Comparison of ENCODE assay signal across 31 cellular contexts in genomic region chr10:111356571-111356970, GRCh38.
"Had no signal": no experiment of that assay in that cellular context is flagged by ENCODE, and none has a peak within 500 bp of the region (broad histone marks: within the 10 kb centered on the region; RNA-seq: fewer than 3 reads in every experiment).

No MANE protein-coding gene starts in this region.

- H3K36me3 ChIP-seq: brain microvascular endothelial cell, esophagus muscularis mucosa, gastrocnemius medialis, heart left ventricle had no signal

- H3K27me3 ChIP-seq: brain microvascular endothelial cell, foreskin keratinocyte had no signal

- H3K9me3 Mint-ChIP-seq: activated CD4-positive, alpha-beta memory T cell treated with anti-CD3 and anti-CD28 coated beads for 36 hours; activated CD4-positive, alpha-beta T cell treated with anti-CD3 and anti-CD28 coated beads, Interleukin-2, amount 10 ng/mL, durations not matched to agents 24 days and 14 days; activated naive CD4-positive, alpha-beta T cell treated with anti-CD3 and anti-CD28 coated beads, Interleukin-2, amount 10 ng/mL, durations not matched to agents 7 days and 5 days; activated naive CD4-positive, alpha-beta T cell treated with anti-CD3 and anti-CD28 coated beads, Interleukin-2, amount 50 U/mL, for 72 hours; activated naive CD8-positive, alpha-beta T cell treated with anti-CD3 and anti-CD28 coated beads, Interleukin-2, amount 10 ng/mL, durations not matched to agents 7 days and 5 days; activated T-cell treated with anti-CD3 and anti-CD28 coated beads, Interleukin-2, amount 50 U/mL, for 24 hours; activated T-cell treated with anti-CD3 and anti-CD28 coated beads, Interleukin-2, amount 50 U/mL, for 72 hours; effector memory CD8-positive, alpha-beta T cell had no signal

- H3K27ac ChIP-seq: brain microvascular endothelial cell, esophagus muscularis mucosa, foreskin keratinocyte, gastrocnemius medialis, heart left ventricle had no signal

- ATAC-seq: activated CD4-positive, alpha-beta T cell treated with anti-CD3 and anti-CD28 coated beads for 36 hours; activated CD8-positive, alpha-beta memory T cell treated with anti-CD3 and anti-CD28 coated beads, Interleukin-2, amount 10 ng/mL, durations not matched to agents 7 days and 5 days; activated CD8-positive, alpha-beta T cell treated with anti-CD3 and anti-CD28 coated beads, Interleukin-2, amount 10 ng/mL, durations not matched to agents 7 days and 5 days; activated naive CD4-positive, alpha-beta T cell treated with anti-CD3 and anti-CD28 coated beads, Interleukin-2, amount 50 U/mL, for 72 hours; activated T-cell treated with anti-CD3 and anti-CD28 coated beads, Interleukin-2, amount 50 U/mL, for 72 hours; effector memory CD8-positive, alpha-beta T cell; foreskin keratinocyte; gastrocnemius medialis; heart left ventricle had no signal

- DNase-seq: activated CD4-positive, alpha-beta memory T cell treated with anti-CD3 and anti-CD28 coated beads for 36 hours; activated CD4-positive, alpha-beta T cell treated with anti-CD3 and anti-CD28 coated beads for 36 hours; activated CD4-positive, alpha-beta T cell treated with anti-CD3 and anti-CD28 coated beads, Interleukin-2, amount 10 ng/mL, durations not matched to agents 24 days and 14 days; activated CD4-positive, CD25-positive, alpha-beta regulatory T cell; activated CD4-positive, CD25-positive, alpha-beta regulatory T cell treated with anti-CD3 and anti-CD28 coated beads, Interleukin-2, amount 50 U/mL, for 72 hours; activated CD8-positive, alpha-beta memory T cell treated with anti-CD3 and anti-CD28 coated beads, Interleukin-2, amount 10 ng/mL, durations not matched to agents 7 days and 5 days; activated CD8-positive, alpha-beta memory T cell treated with anti-CD3 and anti-CD28 coated beads, Interleukin-2, amount 50 U/mL, for 4 hours; activated CD8-positive, alpha-beta T cell treated with anti-CD3 and anti-CD28 coated beads, Interleukin-2, amount 10 ng/mL, durations not matched to agents 7 days and 5 days; activated gamma-delta T cell; activated naive CD4-positive, alpha-beta T cell; activated naive CD4-positive, alpha-beta T cell treated with anti-CD3 and anti-CD28 coated beads, Interleukin-2, amount 10 ng/mL, durations not matched to agents 7 days and 5 days; activated naive CD8-positive, alpha-beta T cell treated with anti-CD3 and anti-CD28 coated beads, Interleukin-2, amount 10 ng/mL, durations not matched to agents 7 days and 5 days; activated T-cell treated with anti-CD3 and anti-CD28 coated beads, Interleukin-2, amount 50 U/mL, for 24 hours; activated T-cell treated with anti-CD3 and anti-CD28 coated beads, Interleukin-2, amount 50 U/mL, for 72 hours; anterior cingulate cortex; brain microvascular endothelial cell; cortex of kidney; dermis blood vessel endothelial cell; effector CD4-positive, alpha-beta T cell; effector memory CD8-positive, alpha-beta T cell; erythroblast; foreskin keratinocyte; gastrocnemius medialis; glutamatergic neuron; heart left ventricle; T-helper 2 cell had no signal

- H3K4me3 Mint-ChIP-seq: activated CD4-positive, alpha-beta memory T cell treated with anti-CD3 and anti-CD28 coated beads for 36 hours; activated CD4-positive, alpha-beta T cell treated with anti-CD3 and anti-CD28 coated beads for 36 hours; activated CD4-positive, alpha-beta T cell treated with anti-CD3 and anti-CD28 coated beads, Interleukin-2, amount 10 ng/mL, durations not matched to agents 24 days and 14 days; activated CD8-positive, alpha-beta memory T cell treated with anti-CD3 and anti-CD28 coated beads, Interleukin-2, amount 10 ng/mL, durations not matched to agents 7 days and 5 days; activated CD8-positive, alpha-beta T cell treated with anti-CD3 and anti-CD28 coated beads, Interleukin-2, amount 10 ng/mL, durations not matched to agents 7 days and 5 days; activated naive CD4-positive, alpha-beta T cell treated with anti-CD3 and anti-CD28 coated beads, Interleukin-2, amount 10 ng/mL, durations not matched to agents 7 days and 5 days; activated naive CD8-positive, alpha-beta T cell treated with anti-CD3 and anti-CD28 coated beads, Interleukin-2, amount 10 ng/mL, durations not matched to agents 7 days and 5 days; activated T-cell treated with anti-CD3 and anti-CD28 coated beads, Interleukin-2, amount 50 U/mL, for 24 hours; activated T-cell treated with anti-CD3 and anti-CD28 coated beads, Interleukin-2, amount 50 U/mL, for 72 hours; effector memory CD8-positive, alpha-beta T cell had no signal

- H3K27ac Mint-ChIP-seq: activated CD4-positive, alpha-beta memory T cell treated with anti-CD3 and anti-CD28 coated beads for 36 hours; activated CD4-positive, alpha-beta T cell treated with anti-CD3 and anti-CD28 coated beads for 36 hours; activated CD4-positive, alpha-beta T cell treated with anti-CD3 and anti-CD28 coated beads, Interleukin-2, amount 10 ng/mL, durations not matched to agents 24 days and 14 days; activated CD8-positive, alpha-beta memory T cell treated with anti-CD3 and anti-CD28 coated beads, Interleukin-2, amount 10 ng/mL, durations not matched to agents 7 days and 5 days; activated CD8-positive, alpha-beta T cell treated with anti-CD3 and anti-CD28 coated beads, Interleukin-2, amount 10 ng/mL, durations not matched to agents 7 days and 5 days; activated naive CD4-positive, alpha-beta T cell treated with anti-CD3 and anti-CD28 coated beads, Interleukin-2, amount 10 ng/mL, durations not matched to agents 7 days and 5 days; activated naive CD4-positive, alpha-beta T cell treated with anti-CD3 and anti-CD28 coated beads, Interleukin-2, amount 50 U/mL, for 72 hours; activated naive CD8-positive, alpha-beta T cell treated with anti-CD3 and anti-CD28 coated beads, Interleukin-2, amount 10 ng/mL, durations not matched to agents 7 days and 5 days; activated T-cell treated with anti-CD3 and anti-CD28 coated beads, Interleukin-2, amount 50 U/mL, for 24 hours; activated T-cell treated with anti-CD3 and anti-CD28 coated beads, Interleukin-2, amount 50 U/mL, for 72 hours; effector memory CD8-positive, alpha-beta T cell had no signal

- FAIRE-seq: astrocyte, bronchial epithelial cell, colon had no signal

- H3K4me3 ChIP-seq: esophagus muscularis mucosa, gastrocnemius medialis, heart left ventricle had no signal

- H3K4me1 Mint-ChIP-seq: activated CD4-positive, alpha-beta T cell treated with anti-CD3 and anti-CD28 coated beads for 36 hours; activated CD4-positive, alpha-beta T cell treated with anti-CD3 and anti-CD28 coated beads, Interleukin-2, amount 10 ng/mL, durations not matched to agents 24 days and 14 days; activated CD8-positive, alpha-beta memory T cell treated with anti-CD3 and anti-CD28 coated beads, Interleukin-2, amount 10 ng/mL, durations not matched to agents 7 days and 5 days; activated naive CD4-positive, alpha-beta T cell treated with anti-CD3 and anti-CD28 coated beads, Interleukin-2, amount 10 ng/mL, durations not matched to agents 7 days and 5 days; activated naive CD8-positive, alpha-beta T cell treated with anti-CD3 and anti-CD28 coated beads, Interleukin-2, amount 10 ng/mL, durations not matched to agents 7 days and 5 days had no signal

- H3K36me3 Mint-ChIP-seq: activated CD4-positive, alpha-beta memory T cell treated with anti-CD3 and anti-CD28 coated beads for 36 hours; activated CD8-positive, alpha-beta memory T cell treated with anti-CD3 and anti-CD28 coated beads, Interleukin-2, amount 10 ng/mL, durations not matched to agents 7 days and 5 days; activated naive CD4-positive, alpha-beta T cell treated with anti-CD3 and anti-CD28 coated beads, Interleukin-2, amount 10 ng/mL, durations not matched to agents 7 days and 5 days; activated naive CD4-positive, alpha-beta T cell treated with anti-CD3 and anti-CD28 coated beads, Interleukin-2, amount 50 U/mL, for 72 hours; activated naive CD8-positive, alpha-beta T cell treated with anti-CD3 and anti-CD28 coated beads, Interleukin-2, amount 10 ng/mL, durations not matched to agents 7 days and 5 days had no signal

- H3K9me3 ChIP-seq: esophagus muscularis mucosa, gastrocnemius medialis, heart left ventricle had no signal

- H3K4me1 ChIP-seq: esophagus muscularis mucosa, foreskin keratinocyte, gastrocnemius medialis, heart left ventricle had no signal
